19 cellular contexts compared by ENCODE assay signal in the genomic region with DNA sequence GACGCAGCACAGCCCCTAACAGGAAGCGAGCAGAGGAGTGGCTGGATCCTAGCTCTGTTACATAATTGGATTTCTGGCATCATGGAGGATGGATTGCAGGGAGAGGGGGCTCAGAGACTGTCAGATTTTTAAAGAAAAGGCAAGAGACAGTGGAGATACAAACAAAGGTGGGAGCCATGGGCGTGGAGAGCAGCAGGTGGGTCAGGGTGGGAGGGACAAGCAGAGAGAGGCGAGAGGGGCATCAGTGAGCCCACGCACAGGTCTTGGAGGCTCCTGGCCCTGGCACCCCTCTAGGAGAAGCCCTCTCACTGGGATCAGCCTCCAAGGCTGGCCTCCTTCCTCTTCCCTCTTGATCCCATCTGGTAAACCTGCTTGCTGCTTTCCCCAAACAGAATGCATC.
"Had no signal": no experiment of that assay in that cellular context is flagged by ENCODE, and none has a peak within 500 bp of the region (broad histone marks: within the 10 kb centered on the region; RNA-seq: fewer than 3 reads in every experiment).

No MANE protein-coding gene starts in this region.

- H3K79me2 ChIP-seq: parathyroid adenoma had no signal

- H3K27ac ChIP-seq: heart left ventricle, parathyroid adenoma, spleen, upper lobe of right lung had no signal

- H3K27ac Mint-ChIP-seq: memory B cell; mesothelial cell of epicardium; natural killer cell; stimulated activated naive B cell treated with anti-CD40 and anti-IgM and Interleukin-4, amounts not matched to agents 10 μg/mL and 1 μg/mL and 100 μg/mL, for 72 hours; stimulated activated naive CD8-positive, alpha-beta T cell treated with anti-CD3 and anti-CD28 coated beads, Interleukin-15, amount 100 ng/mL, for 72 hours had no signal

- H3K36me3 Mint-ChIP-seq: memory B cell; mesothelial cell of epicardium; natural killer cell; stimulated activated naive B cell treated with anti-CD40 and anti-IgM and Interleukin-4, amounts not matched to agents 10 μg/mL and 1 μg/mL and 100 μg/mL, for 72 hours had no signal

- H3K4me3 Mint-ChIP-seq: memory B cell; mesothelial cell of epicardium; natural killer cell; neural crest cell; stimulated activated naive B cell treated with anti-CD40 and anti-IgM and Interleukin-4, amounts not matched to agents 10 μg/mL and 1 μg/mL and 100 μg/mL, for 72 hours; stimulated activated naive CD8-positive, alpha-beta T cell treated with anti-CD3 and anti-CD28 coated beads, Interleukin-15, amount 100 ng/mL, for 72 hours had no signal

- H3K4me1 ChIP-seq: parathyroid adenoma, spleen, upper lobe of right lung had no signal

- H3K4me1 Mint-ChIP-seq: memory B cell; natural killer cell; stimulated activated naive B cell treated with anti-CD40 and anti-IgM and Interleukin-4, amounts not matched to agents 10 μg/mL and 1 μg/mL and 100 μg/mL, for 72 hours; stimulated activated naive CD8-positive, alpha-beta T cell treated with anti-CD3 and anti-CD28 coated beads, Interleukin-15, amount 100 ng/mL, for 72 hours had no signal

- H3K9ac ChIP-seq: parathyroid adenoma had no signal

- DNase-seq: dermis blood vessel endothelial cell; hypothalamus; natural killer cell; occipital lobe; spleen; stimulated activated CD4-positive, alpha-beta T cell treated with anti-CD3 and anti-CD28 coated beads, Interleukin-15, amount 100 ng/mL, for 24 hours; stimulated activated CD4-positive, alpha-beta T cell treated with anti-CD3 and anti-CD28 coated beads, Interleukin-1b, Interleukin-23, amount 100 ng/mL, for 48 hours; stimulated activated CD4-positive, alpha-beta T cell treated with anti-CD3 and anti-CD28 coated beads, Interleukin-4, amount 100 ng/mL, for 4 hours; stimulated activated naive B cell treated with anti-CD40 and anti-IgM and Interleukin-4, amounts not matched to agents 10 μg/mL and 1 μg/mL and 100 μg/mL, for 72 hours; stimulated activated naive CD8-positive, alpha-beta T cell treated with anti-CD3 and anti-CD28 coated beads, Interleukin-15, amount 100 ng/mL, for 72 hours; upper lobe of right lung had no signal

- H2AFZ ChIP-seq: parathyroid adenoma had no signal

- H3K27me3 ChIP-seq: spleen, upper lobe of right lung had no signal

- H3K36me3 ChIP-seq: heart left ventricle, prostate gland, spleen, upper lobe of right lung had no signal

- ATAC-seq: heart left ventricle; left lobe of liver; natural killer cell; sciatic nerve; stimulated activated naive B cell treated with anti-CD40 and anti-IgM and Interleukin-4, amounts not matched to agents 10 μg/mL and 1 μg/mL and 100 μg/mL, for 72 hours; stimulated activated naive CD8-positive, alpha-beta T cell treated with anti-CD3 and anti-CD28 coated beads, Interleukin-15, amount 100 ng/mL, for 72 hours; upper lobe of right lung had no signal

- H3K9me3 ChIP-seq: heart left ventricle, prostate gland, spleen, upper lobe of right lung had no signal

- H3K9me3 Mint-ChIP-seq: memory B cell; mesothelial cell of epicardium; natural killer cell; stimulated activated naive B cell treated with anti-CD40 and anti-IgM and Interleukin-4, amounts not matched to agents 10 μg/mL and 1 μg/mL and 100 μg/mL, for 72 hours; stimulated activated naive CD8-positive, alpha-beta T cell treated with anti-CD3 and anti-CD28 coated beads, Interleukin-15, amount 100 ng/mL, for 72 hours had no signal

- H3K4me3 ChIP-seq: heart left ventricle, prostate gland, spleen, upper lobe of right lung had no signal
